In genomic region chr3:14377044-14377837, GRCh38 we compare ENCODE assay signal across 17 cellular contexts. TPM values are rescaled to one million over a fixed set of nuclear protein-coding genes. Genes with fewer than 3 reads are reported as not detected.
DNase-seq lines count a peak whose midpoint lies in the region; ATAC-seq, FAIRE-seq and TF ChIP-seq lines count a peak whose summit lies in the region.
"Had no signal": no experiment of that assay in that cellular context is flagged by ENCODE, and none has a peak within 500 bp of the region (broad histone marks: within the 10 kb centered on the region; RNA-seq: fewer than 3 reads in every experiment).

No MANE protein-coding gene starts in this region.

- H3K79me2 ChIP-seq in HepG2 (ENCODE audit: insufficient read depth, low read length), result no peaks in the 10 kb centered on the region

- H3K4me3 ChIP-seq in HepG2 (replicated peaks in 1 of 3; ENCODE audit: insufficient read depth in 1 of 3, low read depth in 2 of 3, low read length in 3 of 3) (no peak overlapping the region), right lobe of liver (no peak overlapping the region), lower lobe of right lung (no peak overlapping the region)
- H3K4me3 ChIP-seq: mucosa of descending colon had no signal

- no peak for TF ChIP-seq POLR2A in HepG2 (IDR thresholded peaks at IDR 0.05; ENCODE audit: insufficient read depth in 1 of 2, low read depth in 2 of 2, low read length in 2 of 2)
- no peak for TF ChIP-seq POLR2A in right lobe of liver (IDR thresholded peaks at IDR 0.05)

- H3K9me3 ChIP-seq in HepG2 (ENCODE audit: low read length) (no peaks in the 10 kb centered on the region), right lobe of liver (no peaks in the 10 kb centered on the region), T-helper 17 cell (ENCODE audit: control insufficient read depth, low read length, poor library complexity, severe bottlenecking) (no peaks in the 10 kb centered on the region), lower lobe of right lung (no peaks in the 10 kb centered on the region)
- H3K9me3 ChIP-seq: mucosa of descending colon had no signal

- TF ChIP-seq CTCF in HepG2 (CRISPR knock-in tag; IDR thresholded peaks at IDR 0.05), result no peak
- no peak for TF ChIP-seq CTCF in right lobe of liver (IDR thresholded peaks at IDR 0.05)
- TF ChIP-seq CTCF in lower lobe of right lung (IDR thresholded peaks at IDR 0.05), result no peak
- no peak for TF ChIP-seq CTCF in type B pancreatic cell (conservative IDR thresholded peaks at IDR 0.05)

- no peak for TF ChIP-seq EP300 in HepG2 (IDR thresholded peaks at IDR 0.05; ENCODE audit: low read depth in 2 of 2, low read length in 2 of 2)
- no peak for TF ChIP-seq EP300 in HepG2 (CRISPR knock-in tag; IDR thresholded peaks at IDR 0.05; ENCODE audit: borderline replicate concordance)

- no peak for TF ChIP-seq RAD21 in HepG2 (CRISPR knock-in tag; IDR thresholded peaks at IDR 0.05)

- no peak for ATAC-seq in HepG2
- ATAC-seq in right lobe of liver, result no peak
- no peak for ATAC-seq in T-helper 17 cell
- no peak for ATAC-seq in lower lobe of right lung
- ATAC-seq: HCT116 had no signal

- peaks cover 17% of the 10 kb centered on the region for H3K4me1 Mint-ChIP-seq in T-helper 17 cell
- H3K4me1 Mint-ChIP-seq in type B pancreatic cell (ENCODE audit: unreplicated experiment), result peaks cover 40% of the 10 kb centered on the region

- CTCF ChIA-PET in HepG2 (lab: Yijun Ruan, JAX; ENCODE audit: low intra/inter-chr PET ratio, low total read pairs), result no interaction called here

- intact Hi-C loops in HepG2 (cut with micrococcal nuclease; ENCODE audit: unreplicated experiment), result no loop called here
- intact Hi-C loops in right lobe of liver (cut with DNase I), result no loop called here
- intact Hi-C loops in lower lobe of right lung (cut with DNase I), result no loop called here

- H3K27me3 ChIP-seq in HepG2 (ENCODE audit: control insufficient read depth in 1 of 2, insufficient read depth in 2 of 2, low read length in 2 of 2) (peaks cover 1 to 37% of the 10 kb centered on the region in 2 experiments; a peak in 3 of 5 replicates), right lobe of liver (no peaks in the 10 kb centered on the region), lower lobe of right lung (ENCODE audit: low read depth) (no peaks in the 10 kb centered on the region)

- no peaks in the 10 kb centered on the region for H3K9me3 Mint-ChIP-seq in type B pancreatic cell
- H3K9me3 Mint-ChIP-seq: activated T-helper 2 cell treated with anti-CD3 and anti-CD28 coated beads, Interferon-gamma antibody, Interleukin-2, Interleukin-4, amounts not matched to agents 10 μg/mL and 5 μg/mL and 100 μg/mL, durations not matched to agents 14 hours and 24 hours and 36 hours had no signal

- no peak overlapping the region for H2AFZ ChIP-seq in HepG2 (ENCODE audit: low read length)

- peak overlapping the region; percentile 53 for H3K27ac Mint-ChIP-seq in T-helper 17 cell
- peak overlapping the region; percentile 48 for H3K27ac Mint-ChIP-seq in type B pancreatic cell

- no peak for DNase-seq in HepG2 (ENCODE audit: low spot score)
- DNase-seq in right lobe of liver, result no peak
- no peak for DNase-seq in T-helper 17 cell
- DNase-seq in lower lobe of right lung, result no peak
- no peak for DNase-seq in type B pancreatic cell (ENCODE audit: extremely low spot score, unreplicated experiment)
- no peak for DNase-seq in hepatic stellate cell (ENCODE audit: low spot score)
- no peak for DNase-seq in stimulated activated CD8-positive, alpha-beta memory T cell treated with anti-CD3 and anti-CD28 coated beads, Interleukin-4, amount 100 ng/mL, for 48 hours
- DNase-seq in ecto neural progenitor cell (ENCODE audit: low spot score), result no peak
- DNase-seq: NCI-H1048; NCI-H2029; NCI-H446 treated with DMSO at 0.1 percent for 48 hours; stimulated activated CD4-positive, alpha-beta T cell treated with anti-CD3 and anti-CD28 coated beads, Interleukin-2, amount 100 ng/mL, for 48 hours had no signal

- H3K9ac ChIP-seq in HepG2 (ENCODE audit: insufficient read depth, low read depth, low read length), result no peak overlapping the region

- peaks cover 16% of the 10 kb centered on the region for H3K4me1 ChIP-seq in HepG2 (ENCODE audit: insufficient read depth, low read length)
- H3K4me1 ChIP-seq in right lobe of liver, result no peaks in the 10 kb centered on the region
- H3K4me1 ChIP-seq in lower lobe of right lung, result peaks cover 42% of the 10 kb centered on the region

- H4K20me1 ChIP-seq in HepG2 (ENCODE audit: insufficient read depth, low read length), result no peaks in the 10 kb centered on the region

- in situ Hi-C loops in HepG2 (cut with HindIII; ENCODE audit: extremely low pct_ligation_motif_present, low pct_unique_long_range_greater_than_20kb), result loop anchor here (10.0 kb wide), 1 partner anchor 112 kb away; no protein-coding TSS in a partner anchor

- H3K27ac ChIP-seq in HepG2 (ENCODE audit: extremely low read length, insufficient read depth, low read length), result no peak overlapping the region
- H3K27ac ChIP-seq in right lobe of liver, result no peak overlapping the region
- peak overlapping the region; percentile 18 for H3K27ac ChIP-seq in lower lobe of right lung
- H3K27ac ChIP-seq: RWPE1 had no signal

- H3K4me2 ChIP-seq in HepG2 (ENCODE audit: low read depth, low read length), result no peak overlapping the region

- POLR2A ChIA-PET in HepG2 (lab: Yijun Ruan, JAX), result interaction anchor here (0.7 to 1.0 kb wide), 2 partner anchors 10 to 251 kb away, joined by 3 read pairs; no protein-coding TSS in a partner anchor

- FAIRE-seq in HepG2 (lab: Jason Lieb, UNC), result no peak
- FAIRE-seq: G401.6 had no signal

- no TSS peak for BruUV-seq in HepG2 (replicated peaks; lab: Mats Ljungman, UMichigan)

- H3K36me3 Mint-ChIP-seq in T-helper 17 cell (ENCODE audit: low read depth) (no peaks in the 10 kb centered on the region), type B pancreatic cell (no peaks in the 10 kb centered on the region)

- WGBS in HepG2 (ENCODE audit: low lambda C conversion rate), result 82% methylated on average over 4 of the region's 6 CpGs
- 100% methylated on average over 3 of the region's 6 CpGs for WGBS in right lobe of liver (ENCODE audit: insufficient coverage, low coverage, low lambda C conversion rate, missing lambda C conversion rate)

- no peak overlapping the region for H3K4me3 Mint-ChIP-seq in T-helper 17 cell
- no peak overlapping the region for H3K4me3 Mint-ChIP-seq in type B pancreatic cell

- H3K27me3 Mint-ChIP-seq in T-helper 17 cell (no peaks in the 10 kb centered on the region), type B pancreatic cell (no peaks in the 10 kb centered on the region)

- no peaks in the 10 kb centered on the region for H3K36me3 ChIP-seq in HepG2 (replicated peaks in 1 of 2; ENCODE audit: control insufficient read depth in 1 of 2, insufficient read depth in 2 of 2, low read length in 2 of 2)
- no peaks in the 10 kb centered on the region for H3K36me3 ChIP-seq in right lobe of liver
- H3K36me3 ChIP-seq in lower lobe of right lung, result no peaks in the 10 kb centered on the region

RNA-seq across cellular contexts. Expression of gene SLC6A6, which starts 25.2 kb away (rescaled TPM):
- total RNA-seq in HepG2 (2016; rRNA removed; fragmentation: Illumina TruSeq; extraction: Trizol) (10.7 and 20.7 TPM in 2 replicates), right lobe of liver (1 to 10 TPM; 1.5 to 8.2 (median 4.1) TPM), T-helper 17 cell (10 to 100 TPM; 51.8 to 68.6 TPM), lower lobe of right lung (84.0 TPM), type B pancreatic cell (ENCODE audit: low replicate concordance) (24.5 and 30.3 TPM in 2 replicates)
- total RNA-seq in HepG2 (2016; cell fraction: cytosol; rRNA removed; fragmentation: Illumina TruSeq; extraction: Trizol; ENCODE audit: low read depth), result 8.8 and 11.0 TPM in 2 replicates
- total RNA-seq in HepG2 (2016; cell fraction: insoluble cytoplasmic fraction; rRNA removed; fragmentation: Illumina TruSeq; extraction: Trizol), result 8.8 and 20.3 TPM in 2 replicates
- total RNA-seq in HepG2 (2016; cell fraction: membrane; rRNA removed; fragmentation: Illumina TruSeq; extraction: Trizol), result 5.1 and 5.2 TPM in 2 replicates
- total RNA-seq in HepG2 (2016; cell fraction: nucleus; rRNA removed; fragmentation: Illumina TruSeq; extraction: Trizol), result 25.9 and 32.4 TPM in 2 replicates
- 14.1 and 15.4 TPM in 2 replicates for polyA plus RNA-seq in HepG2 (2011; rRNA removed)
- polyA plus RNA-seq in HepG2 (2011; cell fraction: cytosol; rRNA removed), result 8.6 and 9.7 TPM in 2 replicates
- polyA plus RNA-seq in HepG2 (2011; cell fraction: nucleus; rRNA removed), result 33.2 and 41.8 TPM in 2 replicates
- 10.9 and 13.7 TPM in 2 replicates for polyA plus RNA-seq in HepG2 (2012)
- polyA plus RNA-seq in HepG2 (2016; cell fraction: cytosol; fragmentation: Illumina TruSeq; extraction: Trizol; ENCODE audit: low read depth), result 0.76 and 1.2 TPM in 2 replicates
- 5.9 and 6.8 TPM in 2 replicates for polyA plus RNA-seq in HepG2 (2016; cell fraction: insoluble cytoplasmic fraction; fragmentation: Illumina TruSeq; extraction: Trizol; ENCODE audit: low read depth)
- polyA plus RNA-seq in HepG2 (2016; cell fraction: membrane; fragmentation: Illumina TruSeq; extraction: Trizol; ENCODE audit: low read depth), result 1.5 and 1.7 TPM in 2 replicates
- polyA plus RNA-seq in HepG2 (2016; cell fraction: nucleus; fragmentation: Illumina TruSeq; extraction: Trizol; ENCODE audit: insufficient read depth, low read depth), result 35.4 and 36.8 TPM in 2 replicates
- polyA minus RNA-seq in HepG2 (2011; rRNA and poly(A)+ RNA removed; ENCODE audit: low replicate concordance), result 52.1 and 83.7 TPM in 2 replicates
- 14.3 and 18.8 TPM in 2 replicates for polyA minus RNA-seq in HepG2 (2011; cell fraction: cytosol; rRNA and poly(A)+ RNA removed)
- polyA minus RNA-seq in HepG2 (2011; cell fraction: nucleus; rRNA and poly(A)+ RNA removed), result 28.2 and 33.0 TPM in 2 replicates
